In the genomic region with DNA sequence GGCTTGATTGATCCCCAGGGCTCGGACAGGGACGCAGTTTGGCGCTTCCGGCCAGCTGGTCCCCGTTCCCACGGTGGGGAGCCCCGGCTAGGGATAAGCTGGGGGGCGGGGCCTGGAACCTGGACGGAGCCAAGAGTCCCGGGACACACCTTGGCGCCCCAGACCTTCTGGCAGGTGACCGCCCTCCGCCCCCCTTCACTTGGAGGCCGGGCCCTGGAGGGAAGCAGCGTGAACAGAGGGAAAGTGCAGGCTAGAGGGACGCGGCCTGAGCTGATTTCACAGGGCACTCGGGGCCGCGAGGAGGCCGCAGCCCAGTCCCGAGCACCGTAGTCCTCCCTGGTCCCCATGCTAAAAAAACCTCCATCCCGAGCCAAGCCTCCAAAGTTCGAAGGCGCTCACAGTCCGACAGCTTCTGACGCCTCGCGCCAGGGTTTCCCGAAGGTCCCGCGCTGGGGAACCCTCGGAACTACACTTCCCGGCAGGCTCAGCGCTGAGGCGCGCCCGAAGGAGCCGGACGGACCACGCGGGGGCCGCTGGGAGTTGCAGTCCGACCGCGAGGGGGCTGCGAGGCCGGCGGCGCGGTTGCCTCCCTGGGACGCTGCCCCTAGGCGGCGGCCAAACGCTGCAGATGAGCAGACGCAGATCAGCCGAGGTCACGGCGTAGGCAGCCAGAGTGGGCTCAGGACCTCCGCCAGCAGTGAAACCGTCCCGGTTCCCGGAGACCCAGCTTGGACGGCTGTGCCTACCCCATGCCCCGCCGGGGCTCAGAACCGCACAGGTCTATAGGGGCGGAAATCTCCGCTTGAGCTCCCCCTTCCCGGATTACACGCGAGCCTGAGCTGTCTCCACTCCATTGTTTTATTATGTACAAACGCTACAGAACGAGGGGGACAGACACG, we compare ENCODE assay signal across 1 cellular context.
A peak's percentile ranks its signal among the peaks of the same experiment; 100 is the strongest.
TF ChIP-seq lines count a peak whose summit lies in the region.

A gene with protein sequence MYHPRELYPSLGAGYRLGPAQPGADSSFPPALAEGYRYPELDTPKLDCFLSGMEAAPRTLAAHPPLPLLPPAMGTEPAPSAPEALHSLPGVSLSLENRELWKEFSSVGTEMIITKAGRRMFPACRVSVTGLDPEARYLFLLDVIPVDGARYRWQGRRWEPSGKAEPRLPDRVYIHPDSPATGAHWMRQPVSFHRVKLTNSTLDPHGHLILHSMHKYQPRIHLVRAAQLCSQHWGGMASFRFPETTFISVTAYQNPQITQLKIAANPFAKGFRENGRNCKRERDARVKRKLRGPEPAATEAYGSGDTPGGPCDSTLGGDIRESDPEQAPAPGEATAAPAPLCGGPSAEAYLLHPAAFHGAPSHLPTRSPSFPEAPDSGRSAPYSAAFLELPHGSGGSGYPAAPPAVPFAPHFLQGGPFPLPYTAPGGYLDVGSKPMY (minus strand): TSS at position 451 of the 899 bp plus-strand sequence. CDS start 731 bp downstream, outside the sequence.

TF ChIP-seq in K562, 482 proteins besides CTCF, POLR2A, EP300 and RAD21 (continued from another document):
- TF ChIP-seq ZKSCAN3 (CRISPR knock-in tag; IDR thresholded peaks at IDR 0.05), result no peak
- TF ChIP-seq SRF (CRISPR knock-in tag; IDR thresholded peaks at IDR 0.05), result peak in 1 of 2 experiments; percentile 87; a peak in 1 of 4 replicates
- 0 out of 2 replicates have a peak, but pooled peaks have one; percentile 31 for TF ChIP-seq GATAD2B (IDR thresholded peaks at IDR 0.05; ENCODE audit: borderline replicate concordance)
- no peak for TF ChIP-seq EWSR1 (IDR thresholded peaks at IDR 0.05; ENCODE audit: borderline replicate concordance, low read depth, partially characterized antibody)
- TF ChIP-seq, protein P1, sequence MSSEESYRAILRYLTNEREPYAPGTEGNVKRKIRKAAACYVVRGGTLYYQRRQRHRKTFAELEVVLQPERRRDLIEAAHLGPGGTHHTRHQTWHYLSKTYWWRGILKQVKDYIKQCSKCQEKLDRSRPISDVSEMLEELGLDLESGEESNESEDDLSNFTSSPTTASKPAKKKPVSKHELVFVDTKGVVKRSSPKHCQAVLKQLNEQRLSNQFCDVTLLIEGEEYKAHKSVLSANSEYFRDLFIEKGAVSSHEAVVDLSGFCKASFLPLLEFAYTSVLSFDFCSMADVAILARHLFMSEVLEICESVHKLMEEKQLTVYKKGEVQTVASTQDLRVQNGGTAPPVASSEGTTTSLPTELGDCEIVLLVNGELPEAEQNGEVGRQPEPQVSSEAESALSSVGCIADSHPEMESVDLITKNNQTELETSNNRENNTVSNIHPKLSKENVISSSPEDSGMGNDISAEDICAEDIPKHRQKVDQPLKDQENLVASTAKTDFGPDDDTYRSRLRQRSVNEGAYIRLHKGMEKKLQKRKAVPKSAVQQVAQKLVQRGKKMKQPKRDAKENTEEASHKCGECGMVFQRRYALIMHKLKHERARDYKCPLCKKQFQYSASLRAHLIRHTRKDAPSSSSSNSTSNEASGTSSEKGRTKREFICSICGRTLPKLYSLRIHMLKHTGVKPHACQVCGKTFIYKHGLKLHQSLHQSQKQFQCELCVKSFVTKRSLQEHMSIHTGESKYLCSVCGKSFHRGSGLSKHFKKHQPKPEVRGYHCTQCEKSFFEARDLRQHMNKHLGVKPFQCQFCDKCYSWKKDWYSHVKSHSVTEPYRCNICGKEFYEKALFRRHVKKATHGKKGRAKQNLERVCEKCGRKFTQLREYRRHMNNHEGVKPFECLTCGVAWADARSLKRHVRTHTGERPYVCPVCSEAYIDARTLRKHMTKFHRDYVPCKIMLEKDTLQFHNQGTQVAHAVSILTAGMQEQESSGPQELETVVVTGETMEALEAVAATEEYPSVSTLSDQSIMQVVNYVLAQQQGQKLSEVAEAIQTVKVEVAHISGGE (CRISPR knock-in tag; IDR thresholded peaks at IDR 0.05), result peak in 1 of 3 experiments; percentile 80; a peak in 2 of 6 replicates
- TF ChIP-seq NR3C1 (CRISPR knock-in tag; IDR thresholded peaks at IDR 0.05), result no peak
- peak; percentile 19; the same call in 1 of the 2 replicates for TF ChIP-seq BHLHE40 (IDR thresholded peaks at IDR 0.05; ENCODE audit: low read length)
- TF ChIP-seq YBX1 (IDR thresholded peaks at IDR 0.05), result no peak
- TF ChIP-seq NCOA1 (IDR thresholded peaks at IDR 0.05; ENCODE audit: low read depth), result peak; percentile 54; the same call in 1 of the 2 replicates
- peak; percentile 64; the same call in 1 of the 2 replicates for TF ChIP-seq CTBP1 (IDR thresholded peaks at IDR 0.05; ENCODE audit: borderline replicate concordance)
- no peak for TF ChIP-seq TAF9B (IDR thresholded peaks at IDR 0.05; ENCODE audit: partially characterized antibody)
- TF ChIP-seq, protein P2, sequence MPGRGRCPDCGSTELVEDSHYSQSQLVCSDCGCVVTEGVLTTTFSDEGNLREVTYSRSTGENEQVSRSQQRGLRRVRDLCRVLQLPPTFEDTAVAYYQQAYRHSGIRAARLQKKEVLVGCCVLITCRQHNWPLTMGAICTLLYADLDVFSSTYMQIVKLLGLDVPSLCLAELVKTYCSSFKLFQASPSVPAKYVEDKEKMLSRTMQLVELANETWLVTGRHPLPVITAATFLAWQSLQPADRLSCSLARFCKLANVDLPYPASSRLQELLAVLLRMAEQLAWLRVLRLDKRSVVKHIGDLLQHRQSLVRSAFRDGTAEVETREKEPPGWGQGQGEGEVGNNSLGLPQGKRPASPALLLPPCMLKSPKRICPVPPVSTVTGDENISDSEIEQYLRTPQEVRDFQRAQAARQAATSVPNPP (IDR thresholded peaks at IDR 0.05; ENCODE audit: borderline replicate concordance, insufficient read depth, insufficient read length), result no peak
- TF ChIP-seq LCOR (CRISPR knock-in tag; IDR thresholded peaks at IDR 0.05), result no peak
- TF ChIP-seq, protein P3, sequence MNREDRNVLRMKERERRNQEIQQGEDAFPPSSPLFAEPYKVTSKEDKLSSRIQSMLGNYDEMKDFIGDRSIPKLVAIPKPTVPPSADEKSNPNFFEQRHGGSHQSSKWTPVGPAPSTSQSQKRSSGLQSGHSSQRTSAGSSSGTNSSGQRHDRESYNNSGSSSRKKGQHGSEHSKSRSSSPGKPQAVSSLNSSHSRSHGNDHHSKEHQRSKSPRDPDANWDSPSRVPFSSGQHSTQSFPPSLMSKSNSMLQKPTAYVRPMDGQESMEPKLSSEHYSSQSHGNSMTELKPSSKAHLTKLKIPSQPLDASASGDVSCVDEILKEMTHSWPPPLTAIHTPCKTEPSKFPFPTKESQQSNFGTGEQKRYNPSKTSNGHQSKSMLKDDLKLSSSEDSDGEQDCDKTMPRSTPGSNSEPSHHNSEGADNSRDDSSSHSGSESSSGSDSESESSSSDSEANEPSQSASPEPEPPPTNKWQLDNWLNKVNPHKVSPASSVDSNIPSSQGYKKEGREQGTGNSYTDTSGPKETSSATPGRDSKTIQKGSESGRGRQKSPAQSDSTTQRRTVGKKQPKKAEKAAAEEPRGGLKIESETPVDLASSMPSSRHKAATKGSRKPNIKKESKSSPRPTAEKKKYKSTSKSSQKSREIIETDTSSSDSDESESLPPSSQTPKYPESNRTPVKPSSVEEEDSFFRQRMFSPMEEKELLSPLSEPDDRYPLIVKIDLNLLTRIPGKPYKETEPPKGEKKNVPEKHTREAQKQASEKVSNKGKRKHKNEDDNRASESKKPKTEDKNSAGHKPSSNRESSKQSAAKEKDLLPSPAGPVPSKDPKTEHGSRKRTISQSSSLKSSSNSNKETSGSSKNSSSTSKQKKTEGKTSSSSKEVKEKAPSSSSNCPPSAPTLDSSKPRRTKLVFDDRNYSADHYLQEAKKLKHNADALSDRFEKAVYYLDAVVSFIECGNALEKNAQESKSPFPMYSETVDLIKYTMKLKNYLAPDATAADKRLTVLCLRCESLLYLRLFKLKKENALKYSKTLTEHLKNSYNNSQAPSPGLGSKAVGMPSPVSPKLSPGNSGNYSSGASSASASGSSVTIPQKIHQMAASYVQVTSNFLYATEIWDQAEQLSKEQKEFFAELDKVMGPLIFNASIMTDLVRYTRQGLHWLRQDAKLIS (CRISPR knock-in tag; IDR thresholded peaks at IDR 0.05), result no peak; the same call in 1 of the 2 replicates
- no peak for TF ChIP-seq ZNF707 (CRISPR knock-in tag; conservative IDR thresholded peaks at IDR 0.05)
- TF ChIP-seq ZNF699 (CRISPR knock-in tag; IDR thresholded peaks at IDR 0.05; ENCODE audit: insufficient replicate concordance), result no peak
- TF ChIP-seq PRPF4 (IDR thresholded peaks at IDR 0.05; ENCODE audit: insufficient read depth, low read depth, low read length, poor library complexity, severe bottlenecking), result no peak
- no peak for TF ChIP-seq TRIM28 (IDR thresholded peaks at IDR 0.05)
- TF ChIP-seq RBM22 (IDR thresholded peaks at IDR 0.05; ENCODE audit: low read depth, low read length, poor library complexity, severe bottlenecking), result peak; percentile 32
- no peak for TF ChIP-seq NFATC3 (IDR thresholded peaks at IDR 0.05)
- no peak for TF ChIP-seq ZFPM2 (CRISPR knock-in tag; IDR thresholded peaks at IDR 0.05)
- no peak for TF ChIP-seq SNIP1 (IDR thresholded peaks at IDR 0.05; ENCODE audit: low read depth)
- TF ChIP-seq GABPA (tag; conservative IDR thresholded peaks at IDR 0.05; ENCODE audit: low read depth), result no peak; the same call in 1 of the 2 replicates
- TF ChIP-seq, protein P4, sequence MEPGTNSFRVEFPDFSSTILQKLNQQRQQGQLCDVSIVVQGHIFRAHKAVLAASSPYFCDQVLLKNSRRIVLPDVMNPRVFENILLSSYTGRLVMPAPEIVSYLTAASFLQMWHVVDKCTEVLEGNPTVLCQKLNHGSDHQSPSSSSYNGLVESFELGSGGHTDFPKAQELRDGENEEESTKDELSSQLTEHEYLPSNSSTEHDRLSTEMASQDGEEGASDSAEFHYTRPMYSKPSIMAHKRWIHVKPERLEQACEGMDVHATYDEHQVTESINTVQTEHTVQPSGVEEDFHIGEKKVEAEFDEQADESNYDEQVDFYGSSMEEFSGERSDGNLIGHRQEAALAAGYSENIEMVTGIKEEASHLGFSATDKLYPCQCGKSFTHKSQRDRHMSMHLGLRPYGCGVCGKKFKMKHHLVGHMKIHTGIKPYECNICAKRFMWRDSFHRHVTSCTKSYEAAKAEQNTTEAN (CRISPR knock-in tag; IDR thresholded peaks at IDR 0.05), result no peak
- no peak for TF ChIP-seq DPF2 (IDR thresholded peaks at IDR 0.05)
- TF ChIP-seq ZNF77 (CRISPR knock-in tag; IDR thresholded peaks at IDR 0.05), result no peak
- peak; percentile 50 for TF ChIP-seq NEUROD1 (IDR thresholded peaks at IDR 0.05; ENCODE audit: borderline replicate concordance, low read depth, low read length, partially characterized antibody)
- TF ChIP-seq, protein P5, sequence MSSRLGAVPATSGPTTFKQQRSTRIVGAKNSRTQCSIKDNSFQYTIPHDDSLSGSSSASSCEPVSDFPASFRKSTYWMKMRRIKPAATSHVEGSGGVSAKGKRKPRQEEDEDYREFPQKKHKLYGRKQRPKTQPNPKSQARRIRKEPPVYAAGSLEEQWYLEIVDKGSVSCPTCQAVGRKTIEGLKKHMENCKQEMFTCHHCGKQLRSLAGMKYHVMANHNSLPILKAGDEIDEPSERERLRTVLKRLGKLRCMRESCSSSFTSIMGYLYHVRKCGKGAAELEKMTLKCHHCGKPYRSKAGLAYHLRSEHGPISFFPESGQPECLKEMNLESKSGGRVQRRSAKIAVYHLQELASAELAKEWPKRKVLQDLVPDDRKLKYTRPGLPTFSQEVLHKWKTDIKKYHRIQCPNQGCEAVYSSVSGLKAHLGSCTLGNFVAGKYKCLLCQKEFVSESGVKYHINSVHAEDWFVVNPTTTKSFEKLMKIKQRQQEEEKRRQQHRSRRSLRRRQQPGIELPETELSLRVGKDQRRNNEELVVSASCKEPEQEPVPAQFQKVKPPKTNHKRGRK (tag; IDR thresholded peaks at IDR 0.05), result no peak
- no peak for TF ChIP-seq SRSF3 (IDR thresholded peaks at IDR 0.05; ENCODE audit: insufficient read depth, low read length)
